In genomic region chr3:182424006-182424405, GRCh38 we compare ENCODE assay signal across 28 cellular contexts.
"Had no signal": no experiment of that assay in that cellular context is flagged by ENCODE, and none has a peak within 500 bp of the region (broad histone marks: within the 10 kb centered on the region; RNA-seq: fewer than 3 reads in every experiment).

No MANE protein-coding gene starts in this region.

- H2AFZ ChIP-seq: hepatocyte had no signal

- DNase-seq: colonic mucosa; cortex of kidney; dermis blood vessel endothelial cell; dorsolateral prefrontal cortex; effector CD4-positive, alpha-beta T cell; effector CD8-positive, alpha-beta T cell; effector memory CD4-positive, alpha-beta T cell; effector memory CD8-positive, alpha-beta T cell; endodermal cell; erythroblast; esophagus squamous epithelium; foreskin fibroblast; foreskin keratinocyte; foreskin melanocyte; gastrocnemius medialis; glutamatergic neuron; head of caudate nucleus; heart left ventricle; heart right ventricle had no signal

- FAIRE-seq: endometrium, endothelial cell of umbilical vein, frontal cortex had no signal

- H3K9me3 ChIP-seq: colonic mucosa, esophagus muscularis mucosa, esophagus squamous epithelium, gastrocnemius medialis, gastroesophageal sphincter, heart left ventricle, heart right ventricle had no signal

- H3K36me3 ChIP-seq: colonic mucosa, esophagus muscularis mucosa, esophagus squamous epithelium, gastrocnemius medialis, gastroesophageal sphincter, heart left ventricle, heart right ventricle had no signal

- H3K4me1 ChIP-seq: colonic mucosa, esophagus muscularis mucosa, esophagus squamous epithelium, foreskin keratinocyte, gastrocnemius medialis, gastroesophageal sphincter, heart left ventricle, heart right ventricle had no signal

- H3K4me3 ChIP-seq: colonic mucosa, coronary artery, dorsolateral prefrontal cortex, esophagus muscularis mucosa, esophagus squamous epithelium, gastrocnemius medialis, gastroesophageal sphincter, heart left ventricle, heart right ventricle, hepatocyte had no signal

- H3K79me2 ChIP-seq: hepatocyte had no signal

- H3K27ac ChIP-seq: colonic mucosa, coronary artery, dorsolateral prefrontal cortex, epithelial cell of prostate, esophagus muscularis mucosa, esophagus squamous epithelium, foreskin keratinocyte, gastrocnemius medialis, gastroesophageal sphincter, heart left ventricle, heart right ventricle, hepatocyte had no signal

- H3K27me3 ChIP-seq: colonic mucosa, dorsolateral prefrontal cortex, esophagus muscularis mucosa, esophagus squamous epithelium, foreskin keratinocyte, gastrocnemius medialis, gastroesophageal sphincter, heart left ventricle, heart right ventricle, hepatocyte had no signal

- ATAC-seq: effector memory CD8-positive, alpha-beta T cell; esophagus mucosa; foreskin keratinocyte; gastrocnemius medialis; gastroesophageal sphincter; heart left ventricle; heart right ventricle had no signal

- H3K4me2 ChIP-seq: hepatocyte had no signal
